12 cellular contexts compared by ENCODE assay signal in the genomic region with DNA sequence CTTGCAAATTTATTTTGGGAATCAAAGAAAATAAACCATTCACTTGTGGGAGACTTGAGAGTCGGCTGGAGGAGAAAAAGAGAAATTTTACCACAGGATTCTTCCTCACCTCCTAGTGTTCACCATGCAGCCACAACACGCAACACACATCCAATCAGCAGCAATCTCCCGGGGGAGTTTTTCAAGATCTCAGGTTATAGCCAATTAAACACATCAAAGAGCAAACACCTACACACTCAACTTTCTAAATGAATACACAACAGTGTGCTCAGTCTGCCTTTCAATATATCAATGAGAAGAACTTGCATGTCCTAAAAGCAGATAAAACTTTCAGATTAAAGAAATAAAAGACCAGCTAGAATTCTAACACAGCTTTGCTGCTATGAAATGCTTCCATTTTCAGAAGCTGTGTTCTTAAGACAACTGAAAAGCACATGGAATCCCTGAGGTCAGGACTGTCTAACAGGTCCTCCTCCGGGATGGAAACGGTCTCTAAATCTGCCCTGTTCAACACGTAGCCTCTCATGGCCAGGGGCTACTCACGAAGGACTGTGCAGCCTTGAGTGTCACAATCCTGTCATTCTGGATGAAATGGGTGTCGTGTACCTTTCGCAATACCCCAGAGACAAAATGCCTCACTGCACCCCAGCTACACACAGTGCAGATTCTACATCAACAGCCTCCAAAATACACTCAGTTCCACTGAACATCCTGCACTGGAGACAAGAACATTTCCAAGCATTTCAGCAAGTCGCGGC.
DNase-seq lines count a peak whose midpoint lies in the region; ATAC-seq, FAIRE-seq and TF ChIP-seq lines count a peak whose summit lies in the region.
"Had no signal": no experiment of that assay in that cellular context is flagged by ENCODE, and none has a peak within 500 bp of the region (broad histone marks: within the 10 kb centered on the region; RNA-seq: fewer than 3 reads in every experiment).

No MANE protein-coding gene starts in this region.

- H3K4me1 Mint-ChIP-seq in natural killer cell: peaks cover 73 to 78% of the 10 kb centered on the region in 2 donors
- H3K4me1 Mint-ChIP-seq in natural killer cell treated with Interleukin-12 subunit alpha and Interleukin-12 subunit beta and Interleukin-15 and Interleukin-18, amount 100 ng/mL, for 72 hours (ENCODE audit: low read depth in 2 of 2): peaks cover 30 to 48% of the 10 kb centered on the region in 2 donors

- DNase-seq in natural killer cell (no peak), SKM-1 (lab: John Stamatoyannopoulos, UW; ENCODE audit: unreplicated experiment) (peak; percentile 18), uterus (no peak), H54 (ENCODE audit: insufficient read length, low spot score) (no peak)
- DNase-seq in natural killer cell treated with Interleukin-12 subunit alpha and Interleukin-12 subunit beta and Interleukin-15 and Interleukin-18, amount 100 ng/mL, for 72 hours (ENCODE audit: low spot score): no peak
- DNase-seq: dermis blood vessel endothelial cell, PC-9 had no signal

- TF ChIP-seq CTCF in natural killer cell (IDR thresholded peaks at IDR 0.05) (no peak), uterus (IDR thresholded peaks at IDR 0.05) (no peak)

- no peak overlapping the region for H3K4me3 Mint-ChIP-seq in natural killer cell
- no peak overlapping the region for H3K4me3 Mint-ChIP-seq in natural killer cell treated with Interleukin-12 subunit alpha and Interleukin-12 subunit beta and Interleukin-15 and Interleukin-18, amount 100 ng/mL, for 72 hours
- H3K4me3 Mint-ChIP-seq: CD4-positive, CD25-positive, alpha-beta regulatory T cell had no signal

- H3K4me3 ChIP-seq in uterus: peak overlapping the region in 1 of 2 donors; percentile 7
- H3K4me3 ChIP-seq: PC-9 had no signal

- no peaks in the 10 kb centered on the region for H3K9me3 Mint-ChIP-seq in natural killer cell
- no peaks in the 10 kb centered on the region for H3K9me3 Mint-ChIP-seq in natural killer cell treated with Interleukin-12 subunit alpha and Interleukin-12 subunit beta and Interleukin-15 and Interleukin-18, amount 100 ng/mL, for 72 hours

- TF ChIP-seq POLR2A in uterus (IDR thresholded peaks at IDR 0.05): no peak
- TF ChIP-seq POLR2A in H54 (IDR thresholded peaks at IDR 0.05; ENCODE audit: low read depth, low read length): no peak

- H3K27ac Mint-ChIP-seq in natural killer cell: peak overlapping the region; percentile 53 to 71
- peak overlapping the region in 1 of 2 donors; percentile 3 for H3K27ac Mint-ChIP-seq in natural killer cell treated with Interleukin-12 subunit alpha and Interleukin-12 subunit beta and Interleukin-15 and Interleukin-18, amount 100 ng/mL, for 72 hours

- no peak for ATAC-seq in natural killer cell
- ATAC-seq in natural killer cell treated with Interleukin-12 subunit alpha and Interleukin-12 subunit beta and Interleukin-15 and Interleukin-18, amount 100 ng/mL, for 72 hours: no peak
- ATAC-seq in HG02763 (IDR thresholded peaks at IDR 0.05; ENCODE audit: unreplicated experiment): peak; percentile 68
- ATAC-seq in GM18873 (IDR thresholded peaks at IDR 0.05; ENCODE audit: low FRiP score, unreplicated experiment): no peak
- ATAC-seq in GM19324 (IDR thresholded peaks at IDR 0.05; ENCODE audit: low FRiP score, unreplicated experiment): no peak

- intact Hi-C loops in natural killer cell (cut with micrococcal nuclease): no loop called here
- intact Hi-C loops in uterus (cut with DNase I; ENCODE audit: low total_unique reads): no loop called here

- H3K27ac ChIP-seq in uterus: peak overlapping the region; percentile 82 to 90
- H3K27ac ChIP-seq: KMS-11, PC-9 had no signal

- no peak for FAIRE-seq in H54 (lab: Jason Lieb, UNC)

- no peaks in the 10 kb centered on the region for H3K27me3 ChIP-seq in uterus

- no peaks in the 10 kb centered on the region for H3K36me3 Mint-ChIP-seq in natural killer cell
- H3K36me3 Mint-ChIP-seq in natural killer cell treated with Interleukin-12 subunit alpha and Interleukin-12 subunit beta and Interleukin-15 and Interleukin-18, amount 100 ng/mL, for 72 hours: no peaks in the 10 kb centered on the region
- H3K36me3 Mint-ChIP-seq: CD4-positive, CD25-positive, alpha-beta regulatory T cell had no signal

- H3K9me3 ChIP-seq in uterus: no peaks in the 10 kb centered on the region

- H3K4me1 ChIP-seq in uterus: peaks cover 0 to 23% of the 10 kb centered on the region in 2 donors

- H3K36me3 ChIP-seq in uterus: no peaks in the 10 kb centered on the region

- no peaks in the 10 kb centered on the region for H3K27me3 Mint-ChIP-seq in natural killer cell (ENCODE audit: low read depth in 2 of 2)
- no peaks in the 10 kb centered on the region for H3K27me3 Mint-ChIP-seq in natural killer cell treated with Interleukin-12 subunit alpha and Interleukin-12 subunit beta and Interleukin-15 and Interleukin-18, amount 100 ng/mL, for 72 hours
